In the genomic region with DNA sequence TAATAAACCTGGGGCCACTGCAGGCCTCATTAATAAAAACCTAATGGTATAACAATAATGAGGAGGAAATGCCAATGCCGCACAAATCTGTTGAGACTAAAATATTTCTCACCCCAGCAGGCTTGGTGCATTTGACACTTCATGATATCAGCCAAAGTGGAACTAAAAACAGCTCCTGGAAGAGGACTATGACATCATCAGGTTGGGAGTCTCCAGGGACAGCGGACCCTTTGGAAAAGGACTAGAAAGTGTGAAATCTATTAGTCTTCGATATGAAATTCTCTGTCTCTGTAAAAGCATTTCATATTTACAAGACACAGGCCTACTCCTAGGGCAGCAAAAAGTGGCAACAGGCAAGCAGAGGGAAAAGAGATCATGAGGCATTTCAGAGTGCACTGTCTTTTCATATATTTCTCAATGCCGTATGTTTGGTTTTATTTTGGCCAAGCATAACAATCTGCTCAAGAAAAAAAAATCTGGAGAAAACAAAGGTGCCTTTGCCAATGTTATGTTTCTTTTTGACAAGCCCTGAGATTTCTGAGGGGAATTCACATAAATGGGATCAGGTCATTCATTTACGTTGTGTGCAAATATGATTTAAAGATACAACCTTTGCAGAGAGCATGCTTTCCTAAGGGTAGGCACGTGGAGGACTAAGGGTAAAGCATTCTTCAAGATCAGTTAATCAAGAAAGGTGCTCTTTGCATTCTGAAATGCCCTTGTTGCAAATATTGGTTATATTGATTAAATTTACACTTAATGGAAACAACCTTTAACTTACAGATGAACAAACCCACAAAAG, we compare ENCODE assay signal across 32 cellular contexts.
"Had no signal": no experiment of that assay in that cellular context is flagged by ENCODE, and none has a peak within 500 bp of the region (broad histone marks: within the 10 kb centered on the region; RNA-seq: fewer than 3 reads in every experiment).

No MANE protein-coding gene starts in this region.

- H3K27ac ChIP-seq: brain microvascular endothelial cell, coronary artery, dorsolateral prefrontal cortex, esophagus muscularis mucosa, foreskin keratinocyte, gastrocnemius medialis, heart right ventricle, hepatocyte had no signal

- H2AFZ ChIP-seq: hepatocyte had no signal

- H3K4me1 ChIP-seq: esophagus muscularis mucosa, foreskin keratinocyte, gastrocnemius medialis, heart right ventricle had no signal

- H3K4me3 ChIP-seq: coronary artery, dorsolateral prefrontal cortex, esophagus muscularis mucosa, gastrocnemius medialis, heart right ventricle, hepatocyte had no signal

- H3K27me3 Mint-ChIP-seq: activated CD4-positive, alpha-beta memory T cell treated with anti-CD3 and anti-CD28 coated beads for 36 hours; activated CD4-positive, alpha-beta T cell treated with anti-CD3 and anti-CD28 coated beads for 36 hours; activated CD4-positive, alpha-beta T cell treated with anti-CD3 and anti-CD28 coated beads, Interleukin-2, amount 10 ng/mL, durations not matched to agents 24 days and 14 days; activated naive CD4-positive, alpha-beta T cell treated with anti-CD3 and anti-CD28 coated beads, Interleukin-2, amount 10 ng/mL, durations not matched to agents 7 days and 5 days; activated naive CD8-positive, alpha-beta T cell treated with anti-CD3 and anti-CD28 coated beads, Interleukin-2, amount 10 ng/mL, durations not matched to agents 7 days and 5 days; activated T-cell treated with anti-CD3 and anti-CD28 coated beads, Interleukin-2, amount 50 U/mL, for 24 hours; central memory CD8-positive, alpha-beta T cell; dendritic cell treated with granulocyte-macrophage colony-stimulating factor and Interleukin-4, amounts not matched to agents 40 ng/mL and 50 ng/mL, for 4 days; effector memory CD8-positive, alpha-beta T cell; T-helper 17 cell had no signal

- ATAC-seq: activated CD4-positive, alpha-beta T cell treated with anti-CD3 and anti-CD28 coated beads for 36 hours; activated CD8-positive, alpha-beta T cell treated with anti-CD3 and anti-CD28 coated beads, Interleukin-2, amount 10 ng/mL, durations not matched to agents 7 days and 5 days; activated naive CD4-positive, alpha-beta T cell treated with anti-CD3 and anti-CD28 coated beads, Interleukin-2, amount 50 U/mL, for 72 hours; activated T-cell treated with anti-CD3 and anti-CD28 coated beads, Interleukin-2, amount 50 U/mL, for 72 hours; effector memory CD8-positive, alpha-beta T cell; foreskin keratinocyte; gastrocnemius medialis; heart right ventricle; T-helper 17 cell had no signal

- H3K4me2 ChIP-seq: hepatocyte had no signal

- H3K4me3 Mint-ChIP-seq: activated CD4-positive, alpha-beta memory T cell treated with anti-CD3 and anti-CD28 coated beads for 36 hours; activated CD4-positive, alpha-beta T cell treated with anti-CD3 and anti-CD28 coated beads for 36 hours; activated CD4-positive, alpha-beta T cell treated with anti-CD3 and anti-CD28 coated beads, Interleukin-2, amount 10 ng/mL, durations not matched to agents 24 days and 14 days; activated CD8-positive, alpha-beta T cell treated with anti-CD3 and anti-CD28 coated beads, Interleukin-2, amount 10 ng/mL, durations not matched to agents 7 days and 5 days; activated naive CD4-positive, alpha-beta T cell treated with anti-CD3 and anti-CD28 coated beads, Interleukin-2, amount 10 ng/mL, durations not matched to agents 7 days and 5 days; activated naive CD8-positive, alpha-beta T cell treated with anti-CD3 and anti-CD28 coated beads, Interleukin-2, amount 10 ng/mL, durations not matched to agents 7 days and 5 days; activated T-cell treated with anti-CD3 and anti-CD28 coated beads, Interleukin-2, amount 50 U/mL, for 24 hours; activated T-cell treated with anti-CD3 and anti-CD28 coated beads, Interleukin-2, amount 50 U/mL, for 72 hours; central memory CD8-positive, alpha-beta T cell; dendritic cell treated with granulocyte-macrophage colony-stimulating factor and Interleukin-4, amounts not matched to agents 40 ng/mL and 50 ng/mL, for 4 days; effector memory CD8-positive, alpha-beta T cell; T-helper 17 cell had no signal

- H3K27ac Mint-ChIP-seq: activated CD4-positive, alpha-beta memory T cell treated with anti-CD3 and anti-CD28 coated beads for 36 hours; activated CD4-positive, alpha-beta T cell treated with anti-CD3 and anti-CD28 coated beads for 36 hours; activated CD4-positive, alpha-beta T cell treated with anti-CD3 and anti-CD28 coated beads, Interleukin-2, amount 10 ng/mL, durations not matched to agents 24 days and 14 days; activated CD8-positive, alpha-beta T cell treated with anti-CD3 and anti-CD28 coated beads, Interleukin-2, amount 10 ng/mL, durations not matched to agents 7 days and 5 days; activated naive CD4-positive, alpha-beta T cell treated with anti-CD3 and anti-CD28 coated beads, Interleukin-2, amount 10 ng/mL, durations not matched to agents 7 days and 5 days; activated naive CD4-positive, alpha-beta T cell treated with anti-CD3 and anti-CD28 coated beads, Interleukin-2, amount 50 U/mL, for 72 hours; activated naive CD8-positive, alpha-beta T cell treated with anti-CD3 and anti-CD28 coated beads, Interleukin-2, amount 10 ng/mL, durations not matched to agents 7 days and 5 days; activated T-cell treated with anti-CD3 and anti-CD28 coated beads, Interleukin-2, amount 50 U/mL, for 24 hours; activated T-cell treated with anti-CD3 and anti-CD28 coated beads, Interleukin-2, amount 50 U/mL, for 72 hours; dendritic cell treated with granulocyte-macrophage colony-stimulating factor and Interleukin-4, amounts not matched to agents 40 ng/mL and 50 ng/mL, for 4 days; effector memory CD8-positive, alpha-beta T cell; T-helper 17 cell had no signal

- H3K36me3 ChIP-seq: brain microvascular endothelial cell, esophagus muscularis mucosa, gastrocnemius medialis, heart right ventricle had no signal

- H3K9me3 ChIP-seq: esophagus muscularis mucosa, gastrocnemius medialis had no signal

- H3K36me3 Mint-ChIP-seq: activated CD4-positive, alpha-beta memory T cell treated with anti-CD3 and anti-CD28 coated beads for 36 hours; activated naive CD4-positive, alpha-beta T cell treated with anti-CD3 and anti-CD28 coated beads, Interleukin-2, amount 10 ng/mL, durations not matched to agents 7 days and 5 days; activated naive CD4-positive, alpha-beta T cell treated with anti-CD3 and anti-CD28 coated beads, Interleukin-2, amount 50 U/mL, for 72 hours; activated naive CD8-positive, alpha-beta T cell treated with anti-CD3 and anti-CD28 coated beads, Interleukin-2, amount 10 ng/mL, durations not matched to agents 7 days and 5 days had no signal

- H3K4me1 Mint-ChIP-seq: activated CD4-positive, alpha-beta T cell treated with anti-CD3 and anti-CD28 coated beads for 36 hours; activated CD4-positive, alpha-beta T cell treated with anti-CD3 and anti-CD28 coated beads, Interleukin-2, amount 10 ng/mL, durations not matched to agents 24 days and 14 days; activated naive CD4-positive, alpha-beta T cell treated with anti-CD3 and anti-CD28 coated beads, Interleukin-2, amount 10 ng/mL, durations not matched to agents 7 days and 5 days; activated naive CD8-positive, alpha-beta T cell treated with anti-CD3 and anti-CD28 coated beads, Interleukin-2, amount 10 ng/mL, durations not matched to agents 7 days and 5 days; central memory CD8-positive, alpha-beta T cell; T-helper 17 cell had no signal

- H3K79me2 ChIP-seq: hepatocyte had no signal

- H3K27me3 ChIP-seq: brain microvascular endothelial cell, dorsolateral prefrontal cortex, esophagus muscularis mucosa, foreskin keratinocyte, gastrocnemius medialis, heart right ventricle, hepatocyte had no signal

- DNase-seq: activated CD4-positive, alpha-beta memory T cell treated with anti-CD3 and anti-CD28 coated beads for 36 hours; activated CD4-positive, alpha-beta T cell treated with anti-CD3 and anti-CD28 coated beads for 36 hours; activated CD4-positive, alpha-beta T cell treated with anti-CD3 and anti-CD28 coated beads, Interleukin-2, amount 10 ng/mL, durations not matched to agents 24 days and 14 days; activated CD4-positive, CD25-positive, alpha-beta regulatory T cell; activated CD4-positive, CD25-positive, alpha-beta regulatory T cell treated with anti-CD3 and anti-CD28 coated beads, Interleukin-2, amount 50 U/mL, for 72 hours; activated CD8-positive, alpha-beta memory T cell treated with anti-CD3 and anti-CD28 coated beads, Interleukin-2, amount 50 U/mL, for 48 hours; activated CD8-positive, alpha-beta T cell treated with anti-CD3 and anti-CD28 coated beads, Interleukin-2, amount 10 ng/mL, durations not matched to agents 7 days and 5 days; activated gamma-delta T cell; activated naive CD4-positive, alpha-beta T cell; activated naive CD4-positive, alpha-beta T cell treated with anti-CD3 and anti-CD28 coated beads, Interleukin-2, amount 10 ng/mL, durations not matched to agents 7 days and 5 days; activated naive CD8-positive, alpha-beta T cell treated with anti-CD3 and anti-CD28 coated beads, Interleukin-2, amount 10 ng/mL, durations not matched to agents 7 days and 5 days; activated T-cell treated with anti-CD3 and anti-CD28 coated beads for 4 hours; activated T-cell treated with anti-CD3 and anti-CD28 coated beads, Interleukin-2, amount 50 U/mL, for 24 hours; activated T-cell treated with anti-CD3 and anti-CD28 coated beads, Interleukin-2, amount 50 U/mL, for 72 hours; amniotic stem cell; anterior cingulate cortex; brain microvascular endothelial cell; dorsolateral prefrontal cortex; effector CD4-positive, alpha-beta T cell; effector memory CD8-positive, alpha-beta T cell; erythroblast; foreskin keratinocyte; gastrocnemius medialis; heart right ventricle; T-helper 1 cell; T-helper 17 cell had no signal

- H3K9me3 Mint-ChIP-seq: activated naive CD8-positive, alpha-beta T cell treated with anti-CD3 and anti-CD28 coated beads, Interleukin-2, amount 10 ng/mL, durations not matched to agents 7 days and 5 days; activated T-cell treated with anti-CD3 and anti-CD28 coated beads, Interleukin-2, amount 50 U/mL, for 24 hours; activated T-cell treated with anti-CD3 and anti-CD28 coated beads, Interleukin-2, amount 50 U/mL, for 72 hours; central memory CD8-positive, alpha-beta T cell; effector memory CD8-positive, alpha-beta T cell had no signal
